ENCODE assay signal across 1 cellular context in genomic region chr2:170005702-170006101, GRCh38.
TF ChIP-seq lines count a peak whose summit lies in the region.

No MANE protein-coding gene starts in this region.

TF ChIP-seq in GM12878, 131 proteins besides CTCF, POLR2A, EP300 and RAD21:
- TF ChIP-seq IRF5 (IDR thresholded peaks at IDR 0.05; ENCODE audit: borderline replicate concordance) = no peak
- TF ChIP-seq NR2C1 (IDR thresholded peaks at IDR 0.05) = no peak
- TF ChIP-seq CHD1 (IDR thresholded peaks at IDR 0.05; ENCODE audit: low read depth, low read length) = no peak
- TF ChIP-seq TCF12 (IDR thresholded peaks at IDR 0.05; ENCODE audit: low read depth, low read length) = no peak
- TF ChIP-seq BCLAF1 (IDR thresholded peaks at IDR 0.05) = no peak
- no peak for TF ChIP-seq MYB (IDR thresholded peaks at IDR 0.05; ENCODE audit: borderline replicate concordance, low read depth, low read length)
- TF ChIP-seq SRF (IDR thresholded peaks at IDR 0.05; ENCODE audit: low read depth in 2 of 2, low read length in 2 of 2) = no peak
- no peak for TF ChIP-seq SPI1 (IDR thresholded peaks at IDR 0.05; ENCODE audit: borderline replicate concordance, insufficient read depth, low read depth, low read length)
- TF ChIP-seq ZBTB40 (IDR thresholded peaks at IDR 0.05; ENCODE audit: borderline replicate concordance) = no peak
- no peak for TF ChIP-seq ZBED1 (IDR thresholded peaks at IDR 0.05; ENCODE audit: borderline replicate concordance)
- TF ChIP-seq NBN (IDR thresholded peaks at IDR 0.05) = no peak
